Comparison of ENCODE assay signal across 9 cellular contexts in the genomic region with DNA sequence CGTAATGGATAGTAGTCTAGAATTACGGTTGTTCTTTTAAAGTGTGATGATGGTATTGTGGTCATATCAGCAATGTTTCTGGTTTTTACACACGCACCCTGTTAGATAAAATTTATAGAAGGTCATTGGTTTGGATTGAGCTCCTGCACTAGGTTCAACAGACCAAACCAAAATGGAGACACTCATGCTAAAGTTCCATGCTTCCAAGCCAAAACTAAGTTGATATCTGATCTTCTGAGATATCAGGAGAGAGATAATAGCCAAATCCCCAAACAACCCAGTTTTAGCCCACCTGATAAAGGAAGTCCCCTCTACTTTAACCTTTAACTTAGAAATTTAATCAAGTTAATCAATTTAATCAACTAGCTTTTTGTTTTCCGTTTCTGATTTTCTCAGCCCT. TPM values are rescaled to one million over a fixed set of nuclear protein-coding genes. Genes with fewer than 3 reads are reported as not detected.
DNase-seq lines count a peak whose midpoint lies in the region; ATAC-seq, FAIRE-seq and TF ChIP-seq lines count a peak whose summit lies in the region.
"Had no signal": no experiment of that assay in that cellular context is flagged by ENCODE, and none has a peak within 500 bp of the region (broad histone marks: within the 10 kb centered on the region; RNA-seq: fewer than 3 reads in every experiment).

No MANE protein-coding gene starts in this region.

- TF ChIP-seq CTCF in GM12864 (IDR thresholded peaks at IDR 0.05; ENCODE audit: low read depth, low read length, missing control alignments) = no peak
- TF ChIP-seq CTCF in PC-3 (conservative IDR thresholded peaks at IDR 0.05; ENCODE audit: low read depth, low read length) = no peak
- no peak for TF ChIP-seq CTCF in osteoblast (IDR thresholded peaks at IDR 0.05; ENCODE audit: extremely low read depth, low read depth, low read length)
- TF ChIP-seq CTCF in Peyer's patch (IDR thresholded peaks at IDR 0.05) = no peak

- H3K4me3 ChIP-seq in GM12864 (ENCODE audit: low read depth, low read length) (peak overlapping the region; percentile 99; the same call in 1 of the 2 replicates), PC-3 (ENCODE audit: low read length) (peak overlapping the region; percentile 96), osteoblast (ENCODE audit: insufficient read depth, low read length) (peak overlapping the region; percentile 91), Peyer's patch (peak overlapping the region in 2 of 4 donors; percentile 75 to 76)

- CTCF ChIA-PET in PC-3 (lab: Charles Lee) = interaction anchor here (0.8 kb wide), 1 partner anchor 9 kb away, joined by 3 read pairs; no protein-coding TSS in a partner anchor

- H3K27me3 ChIP-seq in PC-3 (ENCODE audit: low read length) = no peaks in the 10 kb centered on the region
- H3K27me3 ChIP-seq in osteoblast (ENCODE audit: insufficient read depth, low read length) = no peaks in the 10 kb centered on the region
- H3K27me3 ChIP-seq in Peyer's patch = no peaks in the 10 kb centered on the region

- H3F3A ChIP-seq in PC-3 (ENCODE audit: low read length, unreplicated experiment) = no peaks in the 10 kb centered on the region

- POLR2A ChIA-PET in PC-3 (lab: Charles Lee; ENCODE audit: unreplicated experiment) = interaction anchor here (0.5 to 0.7 kb wide), 3 partner anchors 40 to 181 kb away, joined by 3 to 9 read pairs (median 5); no protein-coding TSS in a partner anchor

- intact Hi-C loops in PC-3 (cut with micrococcal nuclease) = no loop called here

- no peaks in the 10 kb centered on the region for H3K9me3 ChIP-seq in PC-3 (ENCODE audit: low read length)
- no peaks in the 10 kb centered on the region for H3K9me3 ChIP-seq in osteoblast (ENCODE audit: low read depth, low read length)
- H3K9me3 ChIP-seq in Peyer's patch = no peaks in the 10 kb centered on the region

- no peak overlapping the region for H3K27ac ChIP-seq in PC-3 (ENCODE audit: low read length)
- H3K27ac ChIP-seq in osteoblast (ENCODE audit: low read depth, low read length) = peak overlapping the region; percentile 75
- H3K27ac ChIP-seq in Peyer's patch = no peak overlapping the region

- H3K4me2 ChIP-seq in PC-3 (ENCODE audit: low read length) (peak overlapping the region; percentile 93), osteoblast (ENCODE audit: insufficient read depth, low read length) (peak overlapping the region; percentile 96)

- peak overlapping the region; percentile 88 for H3K4me3 Mint-ChIP-seq in effector memory CD8-positive, alpha-beta T cell

- H3K4me1 ChIP-seq in PC-3 (ENCODE audit: insufficient read depth, low read length) (peaks cover 14% of the 10 kb centered on the region), osteoblast (ENCODE audit: insufficient read depth, low read length) (peaks cover 18% of the 10 kb centered on the region), Peyer's patch (peaks cover 0 to 14% (median 5%) of the 10 kb centered on the region in 4 donors)

- H2AFZ ChIP-seq in PC-3 (ENCODE audit: low read length) (no peak overlapping the region), osteoblast (ENCODE audit: low read length) (no peak overlapping the region)

- H3K9me2 ChIP-seq in PC-3 (replicated peaks; ENCODE audit: low read length) = no peaks in the 10 kb centered on the region

- no peak for FAIRE-seq in frontal cortex (lab: Jason Lieb, UNC)

- peaks cover 42% of the 10 kb centered on the region for H3K79me2 ChIP-seq in PC-3 (ENCODE audit: low read length)
- H3K79me2 ChIP-seq in osteoblast (ENCODE audit: insufficient read depth, low read length) = peaks cover 54% of the 10 kb centered on the region

- H3K4me1 Mint-ChIP-seq in effector memory CD8-positive, alpha-beta T cell (ENCODE audit: low read depth in 2 of 2) = peaks cover 16 to 27% of the 10 kb centered on the region in 2 donors

- no peak for ATAC-seq in PC-3
- no peak for ATAC-seq in effector memory CD8-positive, alpha-beta T cell (replicated peaks)

- H4K20me1 ChIP-seq in PC-3 (ENCODE audit: low read length) = 0 out of 2 replicates have a peak, but pooled peaks cover 8% of the 10 kb centered on the region
- H4K20me1 ChIP-seq in osteoblast (ENCODE audit: insufficient read depth, low read length) = peaks cover 12% of the 10 kb centered on the region

- H3K9me3 Mint-ChIP-seq in effector memory CD8-positive, alpha-beta T cell = no peaks in the 10 kb centered on the region

- H3K36me3 ChIP-seq in PC-3 (ENCODE audit: low read depth, low read length) (peaks cover 15% of the 10 kb centered on the region), osteoblast (ENCODE audit: insufficient read depth, low read length) (peaks cover 15% of the 10 kb centered on the region), Peyer's patch (peaks cover 0 to 20% (median 0%) of the 10 kb centered on the region in 3 donors)

- BruUV-seq in PC-3 (replicated peaks; lab: Mats Ljungman, UMichigan) = no TSS peak

- H3K36me3 Mint-ChIP-seq in effector memory CD8-positive, alpha-beta T cell (ENCODE audit: insufficient read depth) = peaks cover 27% of the 10 kb centered on the region

- H3K27me3 Mint-ChIP-seq in effector memory CD8-positive, alpha-beta T cell = no peaks in the 10 kb centered on the region

- DNase-seq in GM12864 (ENCODE audit: low read depth) (no peak), PC-3 (no peak), osteoblast (ENCODE audit: insufficient read length, low spot score, missing footprints) (no peak), Peyer's patch (no peak), retina (no peak), anterior cingulate cortex (lab: John Stamatoyannopoulos, UW) (no peak), frontal cortex (ENCODE audit: low spot score in 2 of 2) (no peak)
- no peak for DNase-seq in effector memory CD8-positive, alpha-beta T cell
- DNase-seq: NCI-H446 had no signal

- no peak for TF ChIP-seq POLR2A in Peyer's patch (IDR thresholded peaks at IDR 0.05)

- peak overlapping the region in 1 of 2 donors; percentile 44 for H3K27ac Mint-ChIP-seq in effector memory CD8-positive, alpha-beta T cell

- peak overlapping the region; percentile 88 for H3K9ac ChIP-seq in PC-3 (ENCODE audit: low read length)

RNA-seq across cellular contexts. Expression of a gene that starts 1.2 kb away (rescaled TPM):
- total RNA-seq in PC-3 (2014; rRNA removed) = 195 and 214 TPM in 2 replicates
- 57.5 and 68.0 TPM in 2 replicates for total RNA-seq in osteoblast
- total RNA-seq in Peyer's patch = 10 to 100 TPM; 73.4 to 86.7 (median 80.9) TPM
- 33.4 TPM for total RNA-seq in frontal cortex

RNA-seq across cellular contexts. Expression of a gene that starts 1.9 kb away (rescaled TPM):
- total RNA-seq in PC-3 (2014; rRNA removed) (16.4 and 17.0 TPM in 2 replicates), osteoblast (under 0.01 and 0.29 TPM in 2 replicates), Peyer's patch (10 to 100 TPM in 3 of 4 donors, 1 to 10 TPM in 1; 1.7 to 20.8 (median 13.1) TPM), frontal cortex (0.41 TPM)

RNA-seq across cellular contexts. Expression of a gene that starts 11.8 kb away (rescaled TPM):
- total RNA-seq in PC-3 (2014; rRNA removed) (14.6 and 25.7 TPM in 2 replicates), osteoblast (2.2 and 2.9 TPM in 2 replicates), Peyer's patch (10 to 100 TPM; 13.5 to 39.6 (median 28.1) TPM), frontal cortex (5.7 TPM)

RNA-seq across cellular contexts. Expression of a gene that starts 51.4 kb away (rescaled TPM):
- total RNA-seq in PC-3 (2014; rRNA removed) (33.7 and 70.4 TPM in 2 replicates), osteoblast (346 and 377 TPM in 2 replicates), Peyer's patch (100 to 1,000 TPM in 3 of 4 donors, 10 to 100 TPM in 1; 78.6 to 199 (median 151) TPM), frontal cortex (2.4 TPM)
